In the genomic region with DNA sequence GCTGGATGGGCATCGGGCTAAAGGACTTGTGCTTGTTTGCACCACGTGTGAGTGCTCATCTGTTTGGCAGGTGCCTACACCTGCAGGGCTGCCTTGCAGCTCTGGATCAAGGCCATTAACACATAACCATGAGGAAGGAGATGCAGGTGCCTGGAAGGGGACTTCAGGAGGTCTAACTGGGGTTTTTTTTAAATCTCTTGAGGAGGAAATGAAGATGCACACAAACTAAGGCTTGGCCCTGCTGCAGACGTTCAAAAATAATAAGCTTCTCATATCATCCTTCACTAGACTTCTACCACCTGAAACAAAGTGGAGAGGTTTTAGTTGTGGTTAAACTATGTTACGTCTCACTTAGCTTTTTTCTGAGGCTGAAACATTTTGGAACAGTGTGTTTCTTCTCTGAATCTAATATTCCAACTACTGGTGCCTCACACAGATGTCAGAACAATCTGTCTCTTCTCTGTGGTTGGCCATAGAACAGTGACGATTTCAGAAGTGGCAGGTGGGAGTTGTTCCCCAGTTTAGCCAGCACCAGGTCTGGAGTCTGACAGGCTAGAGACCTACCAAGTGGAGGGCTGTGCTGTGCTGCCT, we compare ENCODE assay signal across 10 cellular contexts. TPM values are rescaled to one million over a fixed set of nuclear protein-coding genes. Genes with fewer than 3 reads are reported as not detected.
DNase-seq lines count a peak whose midpoint lies in the region; ATAC-seq and TF ChIP-seq lines count a peak whose summit lies in the region.
"Had no signal": no experiment of that assay in that cellular context is flagged by ENCODE, and none has a peak within 500 bp of the region (broad histone marks: within the 10 kb centered on the region; RNA-seq: fewer than 3 reads in every experiment).

No MANE protein-coding gene starts in this region.

- H3K36me3 ChIP-seq in prostate gland, result no peaks in the 10 kb centered on the region

- H3K27ac ChIP-seq in prostate gland, result no peak overlapping the region
- H3K27ac ChIP-seq: 22Rv1, foreskin keratinocyte had no signal

- TF ChIP-seq CTCF in prostate gland (IDR thresholded peaks at IDR 0.05), result no peak

- intact Hi-C loops in prostate gland (cut with DNase I), result no loop called here

- peaks cover 23% of the 10 kb centered on the region for H3K36me3 Mint-ChIP-seq in activated naive CD8-positive, alpha-beta T cell treated with anti-CD3 and anti-CD28 coated beads for 36 hours

- H3K4me1 Mint-ChIP-seq in activated naive CD8-positive, alpha-beta T cell treated with anti-CD3 and anti-CD28 coated beads for 36 hours, result peaks cover 48% of the 10 kb centered on the region

- no peak overlapping the region for H3K4me3 Mint-ChIP-seq in activated naive CD8-positive, alpha-beta T cell treated with anti-CD3 and anti-CD28 coated beads for 36 hours

- TF ChIP-seq POLR2A in prostate gland (IDR thresholded peaks at IDR 0.05), result no peak

- H3K27me3 ChIP-seq in prostate gland (replicated peaks; ENCODE audit: insufficient read depth), result no peaks in the 10 kb centered on the region
- H3K27me3 ChIP-seq: foreskin keratinocyte had no signal

- DNase-seq in DMS 273 (lab: John Stamatoyannopoulos, UW; ENCODE audit: unreplicated experiment) (peak; percentile 34), DMS 273 treated with DMSO at 0.1 percent for 48 hours (lab: John Stamatoyannopoulos, UW) (no peak), prostate gland (ENCODE audit: low spot score) (no peak), KG1 (lab: John Stamatoyannopoulos, UW) (no peak), T-helper 9 cell (no peak)
- no peak for DNase-seq in activated naive CD8-positive, alpha-beta T cell treated with anti-CD3 and anti-CD28 coated beads for 36 hours
- DNase-seq: foreskin keratinocyte had no signal

- ATAC-seq in GM21515 (IDR thresholded peaks at IDR 0.05; ENCODE audit: unreplicated experiment), result peak; percentile 57
- ATAC-seq in HG03442 (IDR thresholded peaks at IDR 0.05; ENCODE audit: unreplicated experiment), result peak; percentile 43
- ATAC-seq: foreskin keratinocyte had no signal

- H3K4me3 ChIP-seq in prostate gland, result no peak overlapping the region

- no peaks in the 10 kb centered on the region for H3K9me3 ChIP-seq in prostate gland

- H3K4me1 ChIP-seq in prostate gland (replicated peaks), result peaks cover 10% of the 10 kb centered on the region

- H3K9me3 Mint-ChIP-seq in activated naive CD8-positive, alpha-beta T cell treated with anti-CD3 and anti-CD28 coated beads for 36 hours, result no peaks in the 10 kb centered on the region

- H3K27ac Mint-ChIP-seq in activated naive CD8-positive, alpha-beta T cell treated with anti-CD3 and anti-CD28 coated beads for 36 hours, result peak overlapping the region; percentile 35

- WGBS in prostate gland, result 64% methylated on average over 5 of the region's 5 CpGs

- H3K27me3 Mint-ChIP-seq in activated naive CD8-positive, alpha-beta T cell treated with anti-CD3 and anti-CD28 coated beads for 36 hours, result no peaks in the 10 kb centered on the region

RNA-seq across cellular contexts. Expression of a gene that starts 36.5 kb away (rescaled TPM):
- 10 to 100 TPM; 19.9 TPM for total RNA-seq in activated naive CD8-positive, alpha-beta T cell treated with anti-CD3 and anti-CD28 coated beads for 36 hours
- total RNA-seq in prostate gland, result 10 to 100 TPM; 28.3 to 55.3 TPM
